Comparison of ENCODE assay signal across 32 cellular contexts in the genomic region with DNA sequence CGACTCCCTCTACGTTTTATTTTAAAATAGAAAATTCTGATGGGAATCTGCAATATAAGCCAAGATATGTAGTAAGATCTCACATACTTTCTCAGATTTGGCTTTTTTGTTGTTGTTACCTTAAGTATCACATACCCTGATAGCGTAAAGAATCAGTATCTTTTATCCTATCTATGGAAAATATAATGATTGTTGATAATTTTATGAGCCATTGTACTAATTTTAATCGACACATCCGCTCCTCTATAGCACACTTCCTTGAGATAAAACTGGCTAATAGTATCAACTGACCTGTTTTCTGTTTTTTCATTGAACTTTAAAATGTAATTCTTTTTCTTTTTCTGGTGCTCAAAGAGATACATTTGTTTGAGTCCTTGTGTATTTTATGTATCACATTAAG.
"Had no signal": no experiment of that assay in that cellular context is flagged by ENCODE, and none has a peak within 500 bp of the region (broad histone marks: within the 10 kb centered on the region; RNA-seq: fewer than 3 reads in every experiment).

No MANE protein-coding gene starts in this region.

- H3K27me3 ChIP-seq: brain microvascular endothelial cell, heart right ventricle had no signal

- H3K36me3 Mint-ChIP-seq: activated naive CD4-positive, alpha-beta T cell treated with anti-CD3 and anti-CD28 coated beads, Interleukin-2, amount 10 ng/mL, durations not matched to agents 7 days and 5 days; activated naive CD4-positive, alpha-beta T cell treated with anti-CD3 and anti-CD28 coated beads, Interleukin-2, amount 50 U/mL, for 72 hours; activated naive CD8-positive, alpha-beta T cell treated with anti-CD3 and anti-CD28 coated beads, Interleukin-2, amount 10 ng/mL, durations not matched to agents 7 days and 5 days; WTC11 had no signal

- H3K9me3 ChIP-seq: heart right ventricle had no signal

- DNase-seq: activated CD4-positive, alpha-beta memory T cell treated with anti-CD3 and anti-CD28 coated beads, Interleukin-2, amount 10 ng/mL, durations not matched to agents 7 days and 5 days; activated CD4-positive, alpha-beta T cell treated with anti-CD3 and anti-CD28 coated beads for 1 hour; activated CD4-positive, alpha-beta T cell treated with anti-CD3 and anti-CD28 coated beads for 4 hours; activated CD4-positive, alpha-beta T cell treated with anti-CD3 and anti-CD28 coated beads, Interleukin-2, amount 10 ng/mL, durations not matched to agents 7 days and 5 days; activated CD4-positive, alpha-beta T cell treated with anti-CD3 and anti-CD28 coated beads, Interleukin-2, amount 50 U/mL, for 4 hours; activated CD8-positive, alpha-beta memory T cell treated with anti-CD3 and anti-CD28 coated beads, Interleukin-2, amount 50 U/mL, for 48 hours; activated gamma-delta T cell; activated naive CD4-positive, alpha-beta T cell; activated naive CD4-positive, alpha-beta T cell treated with anti-CD3 and anti-CD28 coated beads, Interleukin-2, amount 10 ng/mL, durations not matched to agents 7 days and 5 days; activated naive CD8-positive, alpha-beta T cell treated with anti-CD3 and anti-CD28 coated beads, Interleukin-2, amount 10 ng/mL, durations not matched to agents 7 days and 5 days; activated T-cell treated with anti-CD3 and anti-CD28 coated beads for 4 hours; activated T-cell treated with anti-CD3 and anti-CD28 coated beads, Interleukin-2, amount 50 U/mL, for 24 hours; activated T-cell treated with anti-CD3 and anti-CD28 coated beads, Interleukin-2, amount 50 U/mL, for 72 hours; brain microvascular endothelial cell; effector CD4-positive, alpha-beta T cell; effector memory CD8-positive, alpha-beta T cell; foreskin fibroblast; heart right ventricle; T-helper 1 cell; T-helper 17 cell; T1000 had no signal

- FAIRE-seq: astrocyte, bronchial epithelial cell, frontal cortex had no signal

- H3K27ac ChIP-seq: brain microvascular endothelial cell, coronary artery, VCaP had no signal

- ATAC-seq: activated naive CD4-positive, alpha-beta T cell treated with anti-CD3 and anti-CD28 coated beads, Interleukin-2, amount 50 U/mL, for 72 hours; activated T-cell treated with anti-CD3 and anti-CD28 coated beads, Interleukin-2, amount 50 U/mL, for 72 hours; effector memory CD8-positive, alpha-beta T cell; esophagus mucosa; heart right ventricle; T-helper 17 cell; WTC11 had no signal

- H3K27me3 Mint-ChIP-seq: activated CD4-positive, alpha-beta memory T cell treated with anti-CD3 and anti-CD28 coated beads, Interleukin-2, amount 10 ng/mL, durations not matched to agents 7 days and 5 days; activated naive CD4-positive, alpha-beta T cell treated with anti-CD3 and anti-CD28 coated beads, Interleukin-2, amount 10 ng/mL, durations not matched to agents 7 days and 5 days; central memory CD8-positive, alpha-beta T cell; dendritic cell treated with granulocyte-macrophage colony-stimulating factor and Interleukin-4, amounts not matched to agents 40 ng/mL and 50 ng/mL, for 4 days; effector memory CD8-positive, alpha-beta T cell had no signal

- H3K36me3 ChIP-seq: brain microvascular endothelial cell, heart right ventricle had no signal

- H3K4me1 Mint-ChIP-seq: activated CD4-positive, alpha-beta memory T cell treated with anti-CD3 and anti-CD28 coated beads, Interleukin-2, amount 10 ng/mL, durations not matched to agents 7 days and 5 days; activated CD4-positive, alpha-beta T cell treated with anti-CD3 and anti-CD28 coated beads, Interleukin-2, amount 10 ng/mL, durations not matched to agents 7 days and 5 days; activated naive CD4-positive, alpha-beta T cell treated with anti-CD3 and anti-CD28 coated beads, Interleukin-2, amount 10 ng/mL, durations not matched to agents 7 days and 5 days; activated naive CD8-positive, alpha-beta T cell treated with anti-CD3 and anti-CD28 coated beads, Interleukin-2, amount 10 ng/mL, durations not matched to agents 7 days and 5 days; central memory CD8-positive, alpha-beta T cell; T-helper 17 cell had no signal

- H3K4me3 Mint-ChIP-seq: activated CD4-positive, alpha-beta memory T cell treated with anti-CD3 and anti-CD28 coated beads, Interleukin-2, amount 10 ng/mL, durations not matched to agents 7 days and 5 days; activated CD4-positive, alpha-beta T cell treated with anti-CD3 and anti-CD28 coated beads, Interleukin-2, amount 10 ng/mL, durations not matched to agents 7 days and 5 days; activated naive CD4-positive, alpha-beta T cell treated with anti-CD3 and anti-CD28 coated beads, Interleukin-2, amount 10 ng/mL, durations not matched to agents 7 days and 5 days; activated naive CD8-positive, alpha-beta T cell treated with anti-CD3 and anti-CD28 coated beads, Interleukin-2, amount 10 ng/mL, durations not matched to agents 7 days and 5 days; activated T-cell treated with anti-CD3 and anti-CD28 coated beads, Interleukin-2, amount 50 U/mL, for 24 hours; activated T-cell treated with anti-CD3 and anti-CD28 coated beads, Interleukin-2, amount 50 U/mL, for 72 hours; central memory CD8-positive, alpha-beta T cell; dendritic cell treated with granulocyte-macrophage colony-stimulating factor and Interleukin-4, amounts not matched to agents 40 ng/mL and 50 ng/mL, for 4 days; effector memory CD8-positive, alpha-beta T cell; T-helper 17 cell; T-helper 2 cell treated with Interferon-gamma antibody and Interleukin-4, amounts not matched to agents 5 μg/mL and 100 μg/mL, for 36 hours; WTC11 had no signal

- H3K4me3 ChIP-seq: coronary artery, heart right ventricle had no signal

- H3K9me3 Mint-ChIP-seq: activated CD4-positive, alpha-beta memory T cell treated with anti-CD3 and anti-CD28 coated beads, Interleukin-2, amount 10 ng/mL, durations not matched to agents 7 days and 5 days; activated CD4-positive, alpha-beta T cell treated with anti-CD3 and anti-CD28 coated beads, Interleukin-2, amount 10 ng/mL, durations not matched to agents 7 days and 5 days; activated naive CD4-positive, alpha-beta T cell treated with anti-CD3 and anti-CD28 coated beads, Interleukin-2, amount 10 ng/mL, durations not matched to agents 7 days and 5 days; activated naive CD4-positive, alpha-beta T cell treated with anti-CD3 and anti-CD28 coated beads, Interleukin-2, amount 50 U/mL, for 72 hours; activated naive CD8-positive, alpha-beta T cell treated with anti-CD3 and anti-CD28 coated beads, Interleukin-2, amount 10 ng/mL, durations not matched to agents 7 days and 5 days; activated T-cell treated with anti-CD3 and anti-CD28 coated beads, Interleukin-2, amount 50 U/mL, for 24 hours; activated T-cell treated with anti-CD3 and anti-CD28 coated beads, Interleukin-2, amount 50 U/mL, for 72 hours; central memory CD8-positive, alpha-beta T cell; dendritic cell treated with granulocyte-macrophage colony-stimulating factor and Interleukin-4, amounts not matched to agents 40 ng/mL and 50 ng/mL, for 4 days; effector memory CD8-positive, alpha-beta T cell; T-helper 2 cell treated with Interferon-gamma antibody and Interleukin-4, amounts not matched to agents 5 μg/mL and 100 μg/mL, for 36 hours; WTC11 had no signal

- H3K27ac Mint-ChIP-seq: activated CD4-positive, alpha-beta memory T cell treated with anti-CD3 and anti-CD28 coated beads, Interleukin-2, amount 10 ng/mL, durations not matched to agents 7 days and 5 days; activated CD4-positive, alpha-beta T cell treated with anti-CD3 and anti-CD28 coated beads, Interleukin-2, amount 10 ng/mL, durations not matched to agents 7 days and 5 days; activated naive CD4-positive, alpha-beta T cell treated with anti-CD3 and anti-CD28 coated beads, Interleukin-2, amount 10 ng/mL, durations not matched to agents 7 days and 5 days; activated naive CD4-positive, alpha-beta T cell treated with anti-CD3 and anti-CD28 coated beads, Interleukin-2, amount 50 U/mL, for 72 hours; activated naive CD8-positive, alpha-beta T cell treated with anti-CD3 and anti-CD28 coated beads, Interleukin-2, amount 10 ng/mL, durations not matched to agents 7 days and 5 days; activated T-cell treated with anti-CD3 and anti-CD28 coated beads, Interleukin-2, amount 50 U/mL, for 24 hours; activated T-cell treated with anti-CD3 and anti-CD28 coated beads, Interleukin-2, amount 50 U/mL, for 72 hours; dendritic cell treated with granulocyte-macrophage colony-stimulating factor and Interleukin-4, amounts not matched to agents 40 ng/mL and 50 ng/mL, for 4 days; effector memory CD8-positive, alpha-beta T cell; T-helper 17 cell; T-helper 2 cell treated with Interferon-gamma antibody and Interleukin-4, amounts not matched to agents 5 μg/mL and 100 μg/mL, for 36 hours had no signal
